Comparison of ENCODE assay signal across 24 cellular contexts in the genomic region with DNA sequence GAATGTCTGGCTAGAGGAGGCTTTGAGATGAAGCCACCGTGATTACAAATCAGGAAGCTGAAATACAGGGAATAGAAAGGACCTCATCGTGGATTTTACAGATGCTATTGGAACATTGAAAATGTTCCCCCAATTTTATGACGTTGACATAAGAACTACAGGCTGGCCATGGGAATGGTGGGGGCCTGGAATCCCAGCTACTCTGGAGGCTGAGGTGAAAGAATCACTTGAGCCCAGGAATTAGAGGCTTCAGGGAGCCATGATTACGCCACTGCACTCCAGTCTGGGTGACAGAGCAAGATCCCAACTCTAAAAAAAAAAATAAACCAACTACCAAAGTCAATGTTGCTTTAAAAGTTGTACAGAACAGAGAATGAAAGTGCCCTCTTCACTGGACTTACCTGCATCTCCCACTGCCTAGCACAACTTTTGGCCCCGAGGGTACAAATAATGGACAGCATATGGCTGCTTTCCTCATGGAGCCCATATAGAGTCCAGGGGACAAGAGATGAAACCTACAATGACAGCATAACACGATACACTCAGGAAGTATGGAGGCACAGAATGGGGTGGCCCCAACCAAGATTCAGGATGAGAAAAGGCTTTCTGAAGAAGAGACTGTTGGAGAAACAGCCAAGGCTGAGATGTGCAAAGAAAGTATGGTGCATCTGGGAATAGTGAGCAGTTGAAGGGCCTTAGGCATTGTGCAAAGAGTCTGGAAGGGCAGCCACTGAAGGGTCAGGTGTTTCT.
"Had no signal": no experiment of that assay in that cellular context is flagged by ENCODE, and none has a peak within 500 bp of the region (broad histone marks: within the 10 kb centered on the region; RNA-seq: fewer than 3 reads in every experiment).

No MANE protein-coding gene starts in this region.

- DNase-seq: colonic mucosa; cortex of kidney; dermis blood vessel endothelial cell; dorsolateral prefrontal cortex; effector CD4-positive, alpha-beta T cell; effector CD8-positive, alpha-beta T cell; effector memory CD4-positive, alpha-beta T cell; effector memory CD8-positive, alpha-beta T cell; endodermal cell; erythroblast; esophagus squamous epithelium; foreskin fibroblast; foreskin keratinocyte; foreskin melanocyte; gastrocnemius medialis; glutamatergic neuron; head of caudate nucleus; heart left ventricle; heart right ventricle had no signal

- H3K36me3 ChIP-seq: colonic mucosa, esophagus muscularis mucosa, esophagus squamous epithelium, gastrocnemius medialis, gastroesophageal sphincter, heart left ventricle, heart right ventricle had no signal

- ATAC-seq: effector memory CD8-positive, alpha-beta T cell; foreskin keratinocyte; gastrocnemius medialis; gastroesophageal sphincter; heart left ventricle; heart right ventricle had no signal

- H3K9me3 ChIP-seq: colonic mucosa, esophagus muscularis mucosa, esophagus squamous epithelium, gastrocnemius medialis, gastroesophageal sphincter had no signal

- H3K27ac ChIP-seq: colonic mucosa, coronary artery, dorsolateral prefrontal cortex, epithelial cell of prostate, esophagus muscularis mucosa, esophagus squamous epithelium, foreskin keratinocyte, gastrocnemius medialis, gastroesophageal sphincter, heart left ventricle, heart right ventricle had no signal

- H3K4me1 ChIP-seq: colonic mucosa, esophagus muscularis mucosa, esophagus squamous epithelium, foreskin keratinocyte, gastrocnemius medialis, gastroesophageal sphincter, heart left ventricle, heart right ventricle had no signal

- H3K4me3 Mint-ChIP-seq: dendritic cell treated with granulocyte-macrophage colony-stimulating factor and Interleukin-4, amounts not matched to agents 40 ng/mL and 50 ng/mL, for 4 days; effector memory CD8-positive, alpha-beta T cell; endodermal cell had no signal

- H3K4me3 ChIP-seq: colonic mucosa, coronary artery, dorsolateral prefrontal cortex, esophagus muscularis mucosa, esophagus squamous epithelium, gastrocnemius medialis, gastroesophageal sphincter, heart left ventricle, heart right ventricle had no signal

- H3K4me1 Mint-ChIP-seq: endodermal cell had no signal

- H3K9me3 Mint-ChIP-seq: dendritic cell treated with granulocyte-macrophage colony-stimulating factor and Interleukin-4, amounts not matched to agents 40 ng/mL and 50 ng/mL, for 4 days; endodermal cell had no signal

- H3K27ac Mint-ChIP-seq: dendritic cell treated with granulocyte-macrophage colony-stimulating factor and Interleukin-4, amounts not matched to agents 40 ng/mL and 50 ng/mL, for 4 days; effector memory CD8-positive, alpha-beta T cell; endodermal cell had no signal

- H3K27me3 ChIP-seq: colonic mucosa, dorsolateral prefrontal cortex, esophagus muscularis mucosa, esophagus squamous epithelium, foreskin keratinocyte, gastrocnemius medialis, gastroesophageal sphincter, heart left ventricle, heart right ventricle had no signal

- H3K27me3 Mint-ChIP-seq: dendritic cell treated with granulocyte-macrophage colony-stimulating factor and Interleukin-4, amounts not matched to agents 40 ng/mL and 50 ng/mL, for 4 days; effector memory CD8-positive, alpha-beta T cell had no signal
